ENCODE assay signal across 2 cellular contexts in genomic region chr2:67323209-67323991, GRCh38.
TF ChIP-seq lines count a peak whose summit lies in the region.

No MANE protein-coding gene starts in this region.

TF ChIP-seq in GM23338, 12 proteins besides CTCF, POLR2A, EP300 and RAD21:
- TF ChIP-seq ZNF114 (CRISPR knock-in tag; IDR thresholded peaks at IDR 0.05) (no peak), POLR2AphosphoS5 (IDR thresholded peaks at IDR 0.05; ENCODE audit: low read depth) (no peak), NANOG (IDR thresholded peaks at IDR 0.05; ENCODE audit: borderline replicate concordance) (no peak), REST (IDR thresholded peaks at IDR 0.05; ENCODE audit: unreplicated experiment) (no peak), STAT1 (IDR thresholded peaks at IDR 0.05; ENCODE audit: unreplicated experiment) (no peak), EZH2phosphoT487 (IDR thresholded peaks at IDR 0.05; ENCODE audit: unreplicated experiment) (no peak), CREB1 (CRISPR knock-in tag; IDR thresholded peaks at IDR 0.05; ENCODE audit: low read depth) (no peak), JUNB (IDR thresholded peaks at IDR 0.05; ENCODE audit: unreplicated experiment) (no peak), ETS1 (IDR thresholded peaks at IDR 0.05) (no peak)
TF ChIP-seq in GM23338: peak in this region for 0.

TF ChIP-seq in H1, 55 proteins besides CTCF, POLR2A, EP300 and RAD21:
- TF ChIP-seq GABPA (IDR thresholded peaks at IDR 0.05; ENCODE audit: borderline replicate concordance, insufficient read depth, low read length) (no peak), GTF2F1 (IDR thresholded peaks at IDR 0.05; ENCODE audit: borderline replicate concordance, low read depth, low read length) (no peak), NRF1 (IDR thresholded peaks at IDR 0.05; ENCODE audit: low read depth, low read length) (no peak), POLR2AphosphoS5 (IDR thresholded peaks at IDR 0.05; ENCODE audit: low read depth, low read length) (no peak), SIN3A (conservative IDR thresholded peaks at IDR 0.05 in 1 of 2, IDR thresholded peaks at IDR 0.05 in 1 of 2; ENCODE audit: low read depth in 1 of 2, low read length in 2 of 2) (no peak), SUZ12 (IDR thresholded peaks at IDR 0.05; ENCODE audit: low read length) (no peak), CHD2 (IDR thresholded peaks at IDR 0.05; ENCODE audit: low read length) (no peak), ATF3 (IDR thresholded peaks at IDR 0.05; ENCODE audit: insufficient read depth, low read depth, low read length) (no peak), TBP (IDR thresholded peaks at IDR 0.05; ENCODE audit: low read depth, low read length) (no peak), TEAD4 (IDR thresholded peaks at IDR 0.05; ENCODE audit: low read depth, low read length) (no peak), ZNF274 (IDR thresholded peaks at IDR 0.05; ENCODE audit: borderline replicate concordance, extremely low read depth, low read length) (no peak), RXRA (IDR thresholded peaks at IDR 0.05; ENCODE audit: insufficient read depth, low read depth, low read length) (no peak), EZH2 (IDR thresholded peaks at IDR 0.05; ENCODE audit: low read depth, low read length, severe bottlenecking) (no peak), USF2 (IDR thresholded peaks at IDR 0.05; ENCODE audit: low read length) (no peak), SP2 (IDR thresholded peaks at IDR 0.05; ENCODE audit: low read length) (no peak), EGR1 (IDR thresholded peaks at IDR 0.05; ENCODE audit: borderline replicate concordance, low read depth, low read length) (no peak), TAF7 (optimal IDR thresholded peaks at IDR 0.05; ENCODE audit: borderline replicate concordance, low read depth, low read length) (no peak), KDM1A (IDR thresholded peaks at IDR 0.05; ENCODE audit: borderline replicate concordance, low read length) (no peak), CBX5 (IDR thresholded peaks at IDR 0.05; ENCODE audit: low read depth, low read length) (no peak)
